Comparison of ENCODE assay signal across 8 cellular contexts in genomic region chr6:52595000-52595795, GRCh38. TPM values are rescaled to one million over a fixed set of nuclear protein-coding genes. Genes with fewer than 3 reads are reported as not detected.
DNase-seq lines count a peak whose midpoint lies in the region; ATAC-seq and TF ChIP-seq lines count a peak whose summit lies in the region.

No MANE protein-coding gene starts in this region.

- no peaks in the 10 kb centered on the region for H3K27me3 ChIP-seq in heart right ventricle

- H3K36me3 ChIP-seq in heart right ventricle = no peaks in the 10 kb centered on the region

- no peak for TF ChIP-seq CTCF in heart right ventricle (IDR thresholded peaks at IDR 0.05)

- H3K4me1 Mint-ChIP-seq in T-helper 17 cell = peaks cover 14% of the 10 kb centered on the region

- intact Hi-C loops in heart right ventricle (cut with DNase I) (loop anchor here (5.0 to 10.0 kb wide), 8 partner anchors 57 to 310 kb away; partner anchors contain the start of gene MCM3 (in 1 of the 10)), head of caudate nucleus (cut with DNase I) (no loop called here)

- H3K27me3 Mint-ChIP-seq in T-helper 17 cell = peaks cover 17% of the 10 kb centered on the region

- DNase-seq in GM04503 (ENCODE audit: low read depth) (peak; percentile 78), HK-2 (ENCODE audit: unreplicated experiment) (peak; percentile 76), T-helper 17 cell (no peak), heart right ventricle (peak; percentile 32 to 33), head of caudate nucleus (no peak), activated T-cell treated with anti-CD3 and anti-CD28 coated beads for 4 hours (no peak)

- WGBS in heart right ventricle, 2 donors = 41 to 50% methylated on average over 7 of the region's 7 CpGs

- H3K4me3 ChIP-seq in heart right ventricle (peak overlapping the region in 3 of 10 donors; percentile 11 to 26 (median 23)), skin epidermis (no peak overlapping the region)

- H3K4me3 Mint-ChIP-seq in T-helper 17 cell = no peak overlapping the region

- H3K9me3 ChIP-seq in T-helper 17 cell (ENCODE audit: control insufficient read depth, low read length, poor library complexity, severe bottlenecking) (no peaks in the 10 kb centered on the region), heart right ventricle (no peaks in the 10 kb centered on the region)

- peak; percentile 69 for ATAC-seq in GM21515 (IDR thresholded peaks at IDR 0.05; ENCODE audit: unreplicated experiment)
- ATAC-seq in T-helper 17 cell = no peak
- ATAC-seq in heart right ventricle = peak; percentile 76 to 91 (median 84)

- no peaks in the 10 kb centered on the region for H3K36me3 Mint-ChIP-seq in T-helper 17 cell (ENCODE audit: low read depth)

- H3K27ac ChIP-seq in heart right ventricle (peak overlapping the region in 9 of 10 donors; percentile 30 to 73 (median 64)), skin epidermis (peak overlapping the region in 16 of 21 experiments; percentile 2 to 77 (median 38))

- H3K27ac Mint-ChIP-seq in T-helper 17 cell = peak overlapping the region; percentile 27

- peaks cover 7 to 53% (median 33%) of the 10 kb centered on the region in 9 donors for H3K4me1 ChIP-seq in heart right ventricle

RNA-seq across cellular contexts. Expression of gene TRAM2, which starts 18.3 kb away (rescaled TPM):
- total RNA-seq in T-helper 17 cell (1 to 10 TPM; 8.6 to 8.9 TPM), heart right ventricle (10 to 100 TPM in 7 of 10 donors, 1 to 10 TPM in 3; 7.9 to 17.3 (median 11.0) TPM)
- polyA plus RNA-seq in heart right ventricle = 1 to 10 TPM; 5.0 to 7.2 TPM

Comparison
In these comparisons a context has a peak if more than half of its experiments do, and no peak if none do; other contexts are left out.
1. DNase-seq: peak in GM04503 (single experiment), HK-2 (single experiment) and heart right ventricle (2 of 2); none in T-helper 17 cell (0 of 3), head of caudate nucleus (0 of 42) and activated T-cell treated with anti-CD3 and anti-CD28 coated beads for 4 hours (single experiment).